In the genomic region with DNA sequence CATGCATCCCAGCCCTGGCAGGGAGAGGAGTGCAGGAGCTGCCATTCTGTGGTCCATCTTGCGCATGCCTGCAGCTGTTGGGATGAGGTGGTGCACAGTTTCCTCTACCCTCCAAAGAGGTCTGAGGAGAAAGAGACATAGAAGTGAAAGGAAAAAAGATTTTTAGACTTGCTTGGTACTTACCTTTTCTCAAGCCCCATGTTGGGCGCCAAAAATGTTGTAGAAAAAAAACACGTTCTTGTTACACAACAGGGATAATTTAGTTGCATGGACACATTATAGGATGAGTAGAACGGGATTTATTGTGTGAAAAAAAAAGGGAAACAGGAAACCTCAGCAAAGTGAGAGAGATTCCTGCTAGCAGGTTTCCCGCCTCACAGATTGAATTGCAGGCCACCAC, we compare ENCODE assay signal across 14 cellular contexts.
DNase-seq lines count a peak whose midpoint lies in the region; ATAC-seq and TF ChIP-seq lines count a peak whose summit lies in the region.
"Had no signal": no experiment of that assay in that cellular context is flagged by ENCODE, and none has a peak within 500 bp of the region (broad histone marks: within the 10 kb centered on the region; RNA-seq: fewer than 3 reads in every experiment).

No MANE protein-coding gene starts in this region.

- peaks cover 0 to 83% (median 0%) of the 10 kb centered on the region in 3 donors for H3K36me3 ChIP-seq in esophagus squamous epithelium

- peak; percentile 26 for DNase-seq in NCI-H2196 (lab: John Stamatoyannopoulos, UW; ENCODE audit: unreplicated experiment)
- no peak for DNase-seq in NCI-H2196 treated with DMSO at 0.1 percent for 48 hours (lab: John Stamatoyannopoulos, UW; ENCODE audit: unreplicated experiment)
- peak; percentile 45 for DNase-seq in Jurkat, Clone E6-1 (ENCODE audit: low read depth, low spot score)
- DNase-seq in choroid plexus epithelial cell (ENCODE audit: low read depth), result peak; percentile 50
- DNase-seq in myocyte (ENCODE audit: low read depth), result peak; percentile 61
- DNase-seq in esophagus squamous epithelium (lab: John Stamatoyannopoulos, UW), result no peak
- DNase-seq in NCI-H146 (lab: John Stamatoyannopoulos, UW), result no peak
- DNase-seq: activated CD8-positive, alpha-beta memory T cell treated with anti-CD3 and anti-CD28 coated beads, Interleukin-2, amount 50 U/mL, for 4 hours; GDM1; NCI-H1048; OCI-M1; T-helper 17 cell had no signal

- ATAC-seq in HG02870 (IDR thresholded peaks at IDR 0.05; ENCODE audit: unreplicated experiment), result no peak
- ATAC-seq: T-helper 17 cell had no signal

- 93 to 97% methylated on average over 5 of the region's 5 CpGs for WGBS in esophagus squamous epithelium, 2 donors

- no peak overlapping the region for H3K4me3 ChIP-seq in Jurkat, Clone E6-1 (ENCODE audit: low read length)
- no peak overlapping the region for H3K4me3 ChIP-seq in choroid plexus epithelial cell (ENCODE audit: low read depth, low read length)
- H3K4me3 ChIP-seq in esophagus squamous epithelium, result no peak overlapping the region
- H3K4me3 ChIP-seq: ascending aorta had no signal

- no peaks in the 10 kb centered on the region for H3K27me3 ChIP-seq in esophagus squamous epithelium
- H3K27me3 ChIP-seq: ascending aorta had no signal

- H3K9me3 ChIP-seq in esophagus squamous epithelium, result peaks cover 0 to 69% (median 52%) of the 10 kb centered on the region in 3 donors

- no peak overlapping the region for H3K27ac ChIP-seq in esophagus squamous epithelium
- H3K27ac ChIP-seq: ascending aorta had no signal

- TF ChIP-seq POLR2A in esophagus squamous epithelium (IDR thresholded peaks at IDR 0.05), result no peak

- intact Hi-C loops in esophagus squamous epithelium (cut with DNase I), result no loop called here

- TF ChIP-seq CTCF in choroid plexus epithelial cell (conservative IDR thresholded peaks at IDR 0.05; ENCODE audit: low read depth, low read length) (no peak), esophagus squamous epithelium (IDR thresholded peaks at IDR 0.05) (no peak)

- no peaks in the 10 kb centered on the region for H3K4me1 ChIP-seq in esophagus squamous epithelium
- H3K4me1 ChIP-seq: ascending aorta had no signal

Comparison
In these comparisons a context has a peak if more than half of its experiments do, and no peak if none do; other contexts are left out.
1. DNase-seq: peak in NCI-H2196 (single experiment), Jurkat, Clone E6-1 (single experiment), choroid plexus epithelial cell (single experiment) and myocyte (single experiment); none in NCI-H2196 treated with DMSO at 0.1 percent for 48 hours (single experiment), esophagus squamous epithelium (single experiment) and NCI-H146 (single experiment).